8 cellular contexts compared by ENCODE assay signal in genomic region chr17:4738136-4739121, GRCh38. TPM values are rescaled to one million over a fixed set of nuclear protein-coding genes. Genes with fewer than 3 reads are reported as not detected.
DNase-seq lines count a peak whose midpoint lies in the region; ATAC-seq and TF ChIP-seq lines count a peak whose summit lies in the region.

No MANE protein-coding gene starts in this region.

- TF ChIP-seq EP300 in neural cell (conservative IDR thresholded peaks at IDR 0.05; ENCODE audit: poor library complexity, severe bottlenecking) = no peak

- peak in 2 of 3 donors; percentile 43 to 52 for DNase-seq in CD4-positive, CD25-positive, alpha-beta regulatory T cell
- DNase-seq in RPMI8226 (peak; percentile 20), epithelial cell of prostate (ENCODE audit: low read depth, low spot score) (peak; percentile 61), HK-2 (ENCODE audit: unreplicated experiment) (no peak)

- peak overlapping the region; percentile 57 for H3K4me3 ChIP-seq in CD4-positive, CD25-positive, alpha-beta regulatory T cell (ENCODE audit: low read depth, low read length)
- H3K4me3 ChIP-seq in neural cell (ENCODE audit: low read length) = peak overlapping the region; percentile 60

- peak overlapping the region; percentile 66 to 97 (median 86) for H3K27ac Mint-ChIP-seq in CD4-positive, CD25-positive, alpha-beta regulatory T cell

- no peak overlapping the region for H3K27ac ChIP-seq in CD4-positive, CD25-positive, alpha-beta regulatory T cell (ENCODE audit: insufficient read depth, low read length, poor library complexity, severe bottlenecking)
- H3K27ac ChIP-seq in epithelial cell of prostate = peak overlapping the region; percentile 72
- no peak overlapping the region for H3K27ac ChIP-seq in neural cell (ENCODE audit: low read length)

- TF ChIP-seq CTCF in neural cell (IDR thresholded peaks at IDR 0.05; ENCODE audit: poor library complexity, severe bottlenecking) = no peak

- H3K9me3 ChIP-seq in CD4-positive, CD25-positive, alpha-beta regulatory T cell (ENCODE audit: control insufficient read depth in 2 of 2, low read length in 2 of 2) = no peaks in the 10 kb centered on the region
- H3K9me3 ChIP-seq in neural cell (ENCODE audit: low read length) = no peaks in the 10 kb centered on the region

- peaks cover 21% of the 10 kb centered on the region for H3K4me1 ChIP-seq in CD4-positive, CD25-positive, alpha-beta regulatory T cell (ENCODE audit: control insufficient read depth, insufficient read depth, low read length, poor library complexity, severe bottlenecking)

- peak overlapping the region; percentile 91 to 93 (median 92) for H3K4me3 Mint-ChIP-seq in CD4-positive, CD25-positive, alpha-beta regulatory T cell

- TF ChIP-seq RAD21 in neural cell (conservative IDR thresholded peaks at IDR 0.05) = no peak

- no peaks in the 10 kb centered on the region for H3F3A ChIP-seq in neural cell (ENCODE audit: insufficient read depth, low read length, poor library complexity, severe bottlenecking)

- H3K9ac ChIP-seq in neural cell (ENCODE audit: low read length) = no peak overlapping the region

- H3K27me3 ChIP-seq in CD4-positive, CD25-positive, alpha-beta regulatory T cell (ENCODE audit: control insufficient read depth, insufficient read depth, low read length) = peaks cover 9% of the 10 kb centered on the region
- H3K27me3 ChIP-seq in neural cell (ENCODE audit: insufficient read depth, low read depth, low read length) = peaks cover 60% of the 10 kb centered on the region

- H3K9me3 Mint-ChIP-seq in CD4-positive, CD25-positive, alpha-beta regulatory T cell = no peaks in the 10 kb centered on the region

- peak; percentile 36 to 56 for ATAC-seq in CD4-positive, CD25-positive, alpha-beta regulatory T cell (ENCODE audit: low read depth in 2 of 2)
- ATAC-seq in HG03280 (IDR thresholded peaks at IDR 0.05; ENCODE audit: unreplicated experiment) (no peak), HG03025 (IDR thresholded peaks at IDR 0.05; ENCODE audit: low FRiP score, unreplicated experiment) (no peak), HG02759 (IDR thresholded peaks at IDR 0.05; ENCODE audit: unreplicated experiment) (no peak)

- no peaks in the 10 kb centered on the region for H3K79me2 ChIP-seq in neural cell (replicated peaks; ENCODE audit: insufficient read depth, low read length)

- H3K36me3 Mint-ChIP-seq in CD4-positive, CD25-positive, alpha-beta regulatory T cell = no peaks in the 10 kb centered on the region

- H3K36me3 ChIP-seq in CD4-positive, CD25-positive, alpha-beta regulatory T cell (ENCODE audit: control insufficient read depth, insufficient read depth, low read length) = no peaks in the 10 kb centered on the region
- no peaks in the 10 kb centered on the region for H3K36me3 ChIP-seq in neural cell (ENCODE audit: insufficient read depth, low read length)

- peaks cover 42% of the 10 kb centered on the region for H3K27me3 Mint-ChIP-seq in CD4-positive, CD25-positive, alpha-beta regulatory T cell

- H2AFZ ChIP-seq in neural cell (ENCODE audit: low read depth, low read length) = no peak overlapping the region

- H3K9me2 ChIP-seq in neural cell (ENCODE audit: insufficient read depth, low read length) = no peaks in the 10 kb centered on the region

- H3K4me1 Mint-ChIP-seq in CD4-positive, CD25-positive, alpha-beta regulatory T cell = peaks cover 0 to 19% (median 3%) of the 10 kb centered on the region in 4 donors

- no peaks in the 10 kb centered on the region for H4K20me1 ChIP-seq in neural cell (ENCODE audit: insufficient read depth)

- no peak overlapping the region for H3K4me2 ChIP-seq in neural cell (ENCODE audit: low read length)

TF ChIP-seq in neural cell, 6 proteins besides CTCF, POLR2A, EP300 and RAD21:
- TF ChIP-seq POLR2AphosphoS5 (IDR thresholded peaks at IDR 0.05) = no peak
- TF ChIP-seq MXI1 (conservative IDR thresholded peaks at IDR 0.05; ENCODE audit: poor library complexity, severe bottlenecking) = no peak
- TF ChIP-seq EZH2 (IDR thresholded peaks at IDR 0.05; ENCODE audit: borderline replicate concordance, insufficient read depth, low read length, poor library complexity, severe bottlenecking) = no peak

RNA-seq across cellular contexts. Expression of gene ZMYND15, which starts 1.2 kb away (rescaled TPM):
- total RNA-seq in CD4-positive, CD25-positive, alpha-beta regulatory T cell = 1.0 TPM
- polyA plus RNA-seq in CD4-positive, CD25-positive, alpha-beta regulatory T cell = not detected
- not detected in 2 replicates for polyA plus RNA-seq in neural cell
- not detected in 2 replicates for polyA minus RNA-seq in neural cell

RNA-seq across cellular contexts. Expression of gene CXCL16, which starts 1.3 kb away (rescaled TPM):
- total RNA-seq in CD4-positive, CD25-positive, alpha-beta regulatory T cell = 7.3 TPM
- under 1 TPM in 3 of 4 donors, not detected in 1; 0.41 to 0.79 (median 0.45) TPM for polyA plus RNA-seq in CD4-positive, CD25-positive, alpha-beta regulatory T cell
- not detected in 2 replicates for polyA plus RNA-seq in neural cell
- not detected in 2 replicates for polyA minus RNA-seq in neural cell

RNA-seq across cellular contexts. Expression of gene MED11, which starts 7.2 kb away (rescaled TPM):
- 9.3 TPM for total RNA-seq in CD4-positive, CD25-positive, alpha-beta regulatory T cell
- 10 to 100 TPM; 40.0 to 46.8 (median 43.9) TPM for polyA plus RNA-seq in CD4-positive, CD25-positive, alpha-beta regulatory T cell
- polyA plus RNA-seq in neural cell = 17.2 and 20.5 TPM in 2 replicates
- 9.4 and 12.9 TPM in 2 replicates for polyA minus RNA-seq in neural cell

RNA-seq across cellular contexts. Expression of gene ARRB2, which starts 28.0 kb away (rescaled TPM):
- 197 TPM for total RNA-seq in CD4-positive, CD25-positive, alpha-beta regulatory T cell
- polyA plus RNA-seq in CD4-positive, CD25-positive, alpha-beta regulatory T cell = 10 to 100 TPM; 22.4 to 37.5 (median 28.9) TPM
- polyA plus RNA-seq in neural cell = 28.3 and 34.1 TPM in 2 replicates
- 19.7 and 24.7 TPM in 2 replicates for polyA minus RNA-seq in neural cell

RNA-seq across cellular contexts. Expression of gene TM4SF5, which starts 33.3 kb away (rescaled TPM):
- total RNA-seq in CD4-positive, CD25-positive, alpha-beta regulatory T cell = not detected
- not detected for polyA plus RNA-seq in CD4-positive, CD25-positive, alpha-beta regulatory T cell
- not detected in 2 replicates for polyA plus RNA-seq in neural cell
- not detected in 2 replicates for polyA minus RNA-seq in neural cell

Comparison
In these comparisons a context has a peak if more than half of its experiments do, and no peak if none do; other contexts are left out.
1. ATAC-seq: peak in CD4-positive, CD25-positive, alpha-beta regulatory T cell (2 of 2); none in HG03280 (single experiment), HG03025 (single experiment) and HG02759 (single experiment).